20 cellular contexts compared by ENCODE assay signal in the genomic region with DNA sequence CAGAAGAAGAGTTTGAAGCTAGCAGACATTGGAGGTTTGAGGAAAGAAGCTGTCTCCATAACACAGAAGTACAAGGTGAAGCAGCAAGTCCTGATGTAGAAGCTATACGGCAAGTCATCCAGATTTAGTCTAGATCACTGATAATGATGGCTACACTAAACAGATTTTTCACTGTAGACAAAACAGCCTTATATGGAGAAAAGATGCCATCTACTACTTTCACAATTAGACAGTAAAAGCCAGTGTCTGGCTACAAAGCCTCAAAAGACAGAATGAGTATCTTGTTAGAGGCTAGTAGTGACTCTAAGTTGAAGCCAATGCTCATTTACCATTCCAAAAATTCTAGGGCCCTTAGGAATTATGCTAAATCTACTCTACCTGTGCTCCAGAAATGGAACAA.
DNase-seq lines count a peak whose midpoint lies in the region; ATAC-seq, FAIRE-seq and TF ChIP-seq lines count a peak whose summit lies in the region.
"Had no signal": no experiment of that assay in that cellular context is flagged by ENCODE, and none has a peak within 500 bp of the region (broad histone marks: within the 10 kb centered on the region; RNA-seq: fewer than 3 reads in every experiment).

No MANE protein-coding gene starts in this region.

- H3K23ac ChIP-seq in trophoblast cell (ENCODE audit: low read length): no peak overlapping the region

- H3K4me1 Mint-ChIP-seq in activated T-cell treated with anti-CD3 and anti-CD28 coated beads, Interleukin-2, amount 50 U/mL, for 72 hours (ENCODE audit: low read depth): peaks cover 37% of the 10 kb centered on the region
- H3K4me1 Mint-ChIP-seq in osteocyte (ENCODE audit: unreplicated experiment): peaks cover 6% of the 10 kb centered on the region

- no peak overlapping the region for H2AK5ac ChIP-seq in trophoblast cell (ENCODE audit: low read length)

- no peak for DNase-seq in activated T-cell treated with anti-CD3 and anti-CD28 coated beads, Interleukin-2, amount 50 U/mL, for 72 hours
- DNase-seq in activated T-cell treated with anti-CD3 and anti-CD28 coated beads for 4 hours: no peak
- peak; percentile 6 for DNase-seq in SK-N-DZ (ENCODE audit: low spot score)
- no peak for DNase-seq in trophoblast cell
- no peak for DNase-seq in osteocyte (ENCODE audit: extremely low spot score, unreplicated experiment)
- no peak for DNase-seq in GM19239 (ENCODE audit: insufficient read length, low spot score)
- DNase-seq: GF-D8; GM23248; KBM-7; MV-4-11; NCI-H1417 treated with DMSO at 0.1 percent for 48 hours; NCI-H2029 treated with DMSO at 0.1 percent for 48 hours; NCI-H2171 treated with DMSO at 0.1 percent for 48 hours; NCI-H446 treated with DMSO at 0.1 percent for 48 hours; NK-92 treated with Interleukin-12 subunit alpha and Interleukin-12 subunit beta, amount 100 ng/mL, for 24 hours; RPMI8226; SIG-M5 had no signal

- H4K91ac ChIP-seq in trophoblast cell (ENCODE audit: low read depth, low read length): no peak overlapping the region

- no peaks in the 10 kb centered on the region for H3K27me3 Mint-ChIP-seq in activated T-cell treated with anti-CD3 and anti-CD28 coated beads, Interleukin-2, amount 50 U/mL, for 72 hours (ENCODE audit: low read depth)
- H3K27me3 Mint-ChIP-seq in osteocyte (ENCODE audit: unreplicated experiment): no peaks in the 10 kb centered on the region

- no peak overlapping the region for H2BK12ac ChIP-seq in trophoblast cell (ENCODE audit: low read length)

- no peaks in the 10 kb centered on the region for H3K79me2 ChIP-seq in trophoblast cell (ENCODE audit: control insufficient read depth, insufficient read depth, low read length, poor library complexity)

- no peak overlapping the region for H3K18ac ChIP-seq in trophoblast cell (ENCODE audit: low read length)

- peaks cover 2 to 3% of the 10 kb centered on the region in 2 donors for H3K9me3 Mint-ChIP-seq in activated T-cell treated with anti-CD3 and anti-CD28 coated beads, Interleukin-2, amount 50 U/mL, for 72 hours
- H3K9me3 Mint-ChIP-seq in osteocyte (ENCODE audit: unreplicated experiment): peaks cover 15% of the 10 kb centered on the region

- H3K14ac ChIP-seq in trophoblast cell (ENCODE audit: low read length): no peak overlapping the region

- no peaks in the 10 kb centered on the region for H3K79me1 ChIP-seq in trophoblast cell (ENCODE audit: low read length)

- TF ChIP-seq CTCF in osteocyte (IDR thresholded peaks at IDR 0.05): no peak

- H3K4me1 ChIP-seq in trophoblast cell (ENCODE audit: control insufficient read depth in 1 of 2, insufficient read depth in 2 of 2, low read length in 2 of 2): no peaks in the 10 kb centered on the region

- H3K27ac ChIP-seq in trophoblast cell (ENCODE audit: low read depth, low read length): peak overlapping the region; percentile 1
- H3K27ac ChIP-seq: C4-2B, GM23248 had no signal

- H4K12ac ChIP-seq in trophoblast cell (ENCODE audit: low read depth, low read length): no peak overlapping the region

- H3K4me2 ChIP-seq in trophoblast cell (ENCODE audit: low read length): no peak overlapping the region

- peaks cover 12 to 37% of the 10 kb centered on the region in 2 donors for H3K36me3 Mint-ChIP-seq in activated T-cell treated with anti-CD3 and anti-CD28 coated beads, Interleukin-2, amount 50 U/mL, for 72 hours (ENCODE audit: insufficient read depth in 2 of 2)
- peaks cover 59% of the 10 kb centered on the region for H3K36me3 Mint-ChIP-seq in osteocyte (ENCODE audit: unreplicated experiment)

- H2BK120ac ChIP-seq in trophoblast cell (ENCODE audit: insufficient read depth, low read length, poor library complexity): no peak overlapping the region

- no peak overlapping the region for H2BK5ac ChIP-seq in trophoblast cell (ENCODE audit: low read depth, low read length, poor library complexity)

- H3K4me3 ChIP-seq in trophoblast cell (ENCODE audit: low read depth, low read length): no peak overlapping the region
- H3K4me3 ChIP-seq: GM23248 had no signal

- no peak overlapping the region for H3K9ac ChIP-seq in trophoblast cell (ENCODE audit: low read length)
- H3K9ac ChIP-seq: GM23248 had no signal

- FAIRE-seq in GM19239 (lab: Jason Lieb, UNC): no peak

- H3K27me3 ChIP-seq in trophoblast cell (ENCODE audit: insufficient read depth, low read length): no peaks in the 10 kb centered on the region

- ATAC-seq in activated T-cell treated with anti-CD3 and anti-CD28 coated beads, Interleukin-2, amount 50 U/mL, for 72 hours (replicated peaks in 1 of 2): peak; percentile 79 to 81
- ATAC-seq in GM19035 (IDR thresholded peaks at IDR 0.05; ENCODE audit: unreplicated experiment): peak; percentile 33
- ATAC-seq: HCT116 had no signal

- H3K27ac Mint-ChIP-seq in activated T-cell treated with anti-CD3 and anti-CD28 coated beads, Interleukin-2, amount 50 U/mL, for 72 hours: peak overlapping the region; percentile 2
- no peak overlapping the region for H3K27ac Mint-ChIP-seq in osteocyte (ENCODE audit: unreplicated experiment)

- peaks cover 1% of the 10 kb centered on the region for H3K9me3 ChIP-seq in trophoblast cell (ENCODE audit: insufficient read depth, low read depth, low read length)

- H3K4me3 Mint-ChIP-seq in activated T-cell treated with anti-CD3 and anti-CD28 coated beads, Interleukin-2, amount 50 U/mL, for 72 hours: peak overlapping the region in 1 of 2 donors; percentile 74
- no peak overlapping the region for H3K4me3 Mint-ChIP-seq in osteocyte (ENCODE audit: unreplicated experiment)

- H4K8ac ChIP-seq in trophoblast cell (ENCODE audit: low read depth, low read length): no peak overlapping the region

- H3K36me3 ChIP-seq in trophoblast cell (ENCODE audit: control insufficient read depth in 1 of 2, insufficient read depth in 2 of 2, low read length in 2 of 2): peaks cover 3 to 4% of the 10 kb centered on the region in 2 experiments

- WGBS in trophoblast cell (ENCODE audit: extremely low coverage, insufficient coverage, insufficient read length): no CpG with 5 or more reads among the region's 1 CpG

- H3K4ac ChIP-seq in trophoblast cell (ENCODE audit: low read depth, low read length): no peak overlapping the region

- no peak overlapping the region for H2AFZ ChIP-seq in trophoblast cell (ENCODE audit: insufficient read depth, low read length, poor library complexity)
- H2AFZ ChIP-seq: GM23248 had no signal
